In genomic region chr4:10117424-10118354, GRCh38 we compare ENCODE assay signal across 8 cellular contexts. TPM values are rescaled to one million over a fixed set of nuclear protein-coding genes. Genes with fewer than 3 reads are reported as not detected.
DNase-seq lines count a peak whose midpoint lies in the region; ATAC-seq, FAIRE-seq and TF ChIP-seq lines count a peak whose summit lies in the region.

No MANE protein-coding gene starts in this region.

- FAIRE-seq in GM18507 (lab: Jason Lieb, UNC), result peak; percentile 56

- intact Hi-C loops in psoas muscle (cut with DNase I), result loop anchor here in 1 of 2 donors (5.0 kb wide), 1 partner anchor 35 kb away; no protein-coding TSS in a partner anchor

- peaks cover 1 to 31% of the 10 kb centered on the region in 2 donors for H3K36me3 ChIP-seq in psoas muscle (ENCODE audit: insufficient read depth in 1 of 2, low read depth in 1 of 2)

- no peak for TF ChIP-seq CTCF in foreskin fibroblast (IDR thresholded peaks at IDR 0.05; ENCODE audit: low read depth, low read length)
- no peak for TF ChIP-seq CTCF in psoas muscle (IDR thresholded peaks at IDR 0.05)

- in situ Hi-C loops in KBM-7 (cut with MboI; ENCODE audit: low pct_unique_long_range_greater_than_20kb, low sequenced_read_pairs), result no loop called here

- peaks cover 28% of the 10 kb centered on the region for H3K4me1 ChIP-seq in psoas muscle

- no peaks in the 10 kb centered on the region for H3K9me3 ChIP-seq in psoas muscle

- DNase-seq in GM18507 (ENCODE audit: extremely low spot score, insufficient read length, low read depth) (no peak), KBM-7 (peak; percentile 65), foreskin fibroblast (peak in 1 of 2 donors; percentile 38), psoas muscle (no peak), SHP77 treated with DMSO at 0.1 percent for 48 hours (lab: John Stamatoyannopoulos, UW) (no peak)
- DNase-seq in activated T-cell treated with anti-CD3 and anti-CD28 coated beads, Interleukin-2, amount 50 U/mL, for 48 hours, result peak; percentile 59 to 65

- H3K27ac ChIP-seq in psoas muscle, result peak overlapping the region; percentile 97

- H3K4me3 ChIP-seq in foreskin fibroblast (ENCODE audit: low read depth in 1 of 2, low read length in 2 of 2) (peak overlapping the region; percentile 77 to 80), psoas muscle (peak overlapping the region; percentile 90)

- 50 to 57% (median 53%) methylated on average over 22 of the region's 22 CpGs for WGBS in psoas muscle, 3 donors

- ATAC-seq in psoas muscle (no peak), HG03196 (IDR thresholded peaks at IDR 0.05; ENCODE audit: unreplicated experiment) (no peak), esophagus mucosa (no peak)

- no peaks in the 10 kb centered on the region for H3K27me3 ChIP-seq in psoas muscle (ENCODE audit: insufficient read depth in 3 of 3, low read length in 2 of 3)

RNA-seq across cellular contexts. Expression of gene WDR1, which starts 1.1 kb away (rescaled TPM):
- total RNA-seq in psoas muscle (100 to 1,000 TPM in 3 of 4 donors, 10 to 100 TPM in 1; 86.3 to 146 (median 118) TPM), esophagus mucosa (253 TPM)
- 100 to 1,000 TPM in 1 of 3 donors, 10 to 100 TPM in 2; 55.6 to 273 (median 79.1) TPM for polyA plus RNA-seq in psoas muscle

Comparison
In these comparisons a context has a peak if more than half of its experiments do, and no peak if none do; other contexts are left out.
1. DNase-seq: peak in KBM-7 (single experiment) and activated T-cell treated with anti-CD3 and anti-CD28 coated beads, Interleukin-2, amount 50 U/mL, for 48 hours (2 of 2); none in GM18507 (single experiment), psoas muscle (0 of 2) and SHP77 treated with DMSO at 0.1 percent for 48 hours (single experiment).